1 cellular context compared by ENCODE assay signal in genomic region chrX:48786825-48787538, GRCh38.
A peak's percentile ranks its signal among the peaks of the same experiment; 100 is the strongest.
TF ChIP-seq lines count a peak whose summit lies in the region.

No MANE protein-coding gene starts in this region.

TF ChIP-seq in K562, 482 proteins besides CTCF, POLR2A, EP300 and RAD21 (continued from another document):
- TF ChIP-seq AFF1 (IDR thresholded peaks at IDR 0.05; ENCODE audit: low read depth in 1 of 2, partially characterized antibody in 2 of 2) (peak in 1 of 2 experiments; percentile 33), MIER1 (IDR thresholded peaks at IDR 0.05; ENCODE audit: low read depth) (peak; percentile 22; the same call in 1 of the 2 replicates), CTBP1 (IDR thresholded peaks at IDR 0.05; ENCODE audit: borderline replicate concordance) (no peak), ILK (tag; IDR thresholded peaks at IDR 0.05; ENCODE audit: borderline replicate concordance, low read depth) (no peak), JUND (IDR thresholded peaks at IDR 0.05; ENCODE audit: borderline replicate concordance, low read depth, low read length) (no peak), JUND (tag; IDR thresholded peaks at IDR 0.05; ENCODE audit: borderline replicate concordance, low read depth, low read length) (no peak), NKRF (IDR thresholded peaks at IDR 0.05; ENCODE audit: borderline replicate concordance) (peak; percentile 22; the same call in 1 of the 2 replicates), NCOA6 (IDR thresholded peaks at IDR 0.05) (no peak), ZNF830 (CRISPR knock-in tag; IDR thresholded peaks at IDR 0.05) (no peak), ZNF140 (CRISPR knock-in tag; IDR thresholded peaks at IDR 0.05) (no peak), ZNF134 (CRISPR knock-in tag; conservative IDR thresholded peaks at IDR 0.05) (no peak), ZBTB2 (IDR thresholded peaks at IDR 0.05) (peak; percentile 60; the same call in 1 of the 2 replicates), NR2C2 (CRISPR knock-in tag; IDR thresholded peaks at IDR 0.05) (no peak), NR2C2 (tag; IDR thresholded peaks at IDR 0.05) (no peak), ZBTB26 (CRISPR knock-in tag; IDR thresholded peaks at IDR 0.05) (0 out of 2 replicates have a peak, but pooled peaks have one; percentile 56), EGR1 (conservative IDR thresholded peaks at IDR 0.05) (no peak), UBTF (IDR thresholded peaks at IDR 0.05; ENCODE audit: borderline replicate concordance in 1 of 2, low read depth in 2 of 2, low read length in 2 of 2) (0 out of 4 replicates have a peak, but pooled peaks of 1 of the 2 experiments have one; percentile 21), NFRKB (IDR thresholded peaks at IDR 0.05; ENCODE audit: low read depth) (0 out of 2 replicates have a peak, but pooled peaks have one; percentile 25), FOXM1 (IDR thresholded peaks at IDR 0.05; ENCODE audit: low read depth) (no peak), FOXM1 (CRISPR knock-in tag; IDR thresholded peaks at IDR 0.05; ENCODE audit: low read depth) (no peak)
